11 cellular contexts compared by ENCODE assay signal in the genomic region with DNA sequence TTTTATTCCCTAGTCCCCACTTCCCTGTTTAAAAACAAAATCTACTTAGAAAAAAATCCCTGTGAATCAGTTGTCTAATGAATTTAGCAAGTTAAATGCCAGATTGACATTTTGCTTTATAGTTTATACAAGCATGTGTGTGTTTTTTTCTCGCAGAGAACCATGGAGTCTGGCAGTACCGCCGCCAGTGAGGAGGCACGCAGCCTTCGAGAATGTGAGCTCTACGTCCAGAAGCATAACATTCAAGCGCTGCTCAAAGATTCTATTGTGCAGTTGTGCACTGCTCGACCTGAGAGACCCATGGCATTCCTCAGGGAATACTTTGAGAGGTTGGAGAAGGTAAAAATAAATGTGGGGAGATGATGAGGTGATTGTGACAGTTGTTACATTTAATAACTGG. TPM values are rescaled to one million over a fixed set of nuclear protein-coding genes. Genes with fewer than 3 reads are reported as not detected.
A peak's percentile ranks its signal among the peaks of the same experiment; 100 is the strongest.
DNase-seq lines count a peak whose midpoint lies in the region; ATAC-seq, FAIRE-seq and TF ChIP-seq lines count a peak whose summit lies in the region.
"Had no signal": no experiment of that assay in that cellular context is flagged by ENCODE, and none has a peak within 500 bp of the region (broad histone marks: within the 10 kb centered on the region; RNA-seq: fewer than 3 reads in every experiment).

No MANE protein-coding gene starts in this region.

- peaks cover 57% of the 10 kb centered on the region for H3K36me3 ChIP-seq in HUES6 (ENCODE audit: control insufficient read depth, insufficient read depth, low read length)
- peaks cover 8 to 26% of the 10 kb centered on the region in 2 experiments for H3K36me3 ChIP-seq in GM12878 (ENCODE audit: control insufficient read depth in 2 of 2, insufficient read depth in 2 of 2, low read length in 1 of 2)
- H3K36me3 ChIP-seq in kidney (ENCODE audit: control insufficient read depth in 1 of 2, insufficient read depth in 2 of 2, low read length in 2 of 2): peaks cover 8 to 26% of the 10 kb centered on the region in 2 donors
- peaks cover 0 to 55% (median 39%) of the 10 kb centered on the region in 6 donors for H3K36me3 ChIP-seq in spleen

- H2AFZ ChIP-seq in GM12878 (ENCODE audit: control insufficient read depth, low read depth, low read length): no peak overlapping the region

- 89% methylated on average over 8 of the region's 8 CpGs for WGBS in GM12878 (ENCODE audit: insufficient coverage, insufficient replicate concordance, low lambda C conversion rate, missing lambda C conversion rate)
- WGBS in spleen, 5 donors: 73 to 95% (median 80%) methylated on average over 8 of the region's 8 CpGs

- H4K20me1 ChIP-seq in GM12878 (ENCODE audit: control insufficient read depth, insufficient read depth): 0 out of 2 replicates have a peak, but pooled peaks cover 2% of the 10 kb centered on the region

- in situ Hi-C loops in GM12878 (cut with MboI): no loop called here

- SMC1A ChIA-PET in GM12878 (lab: Charles Lee; ENCODE audit: uncharacterized antibody, unreplicated experiment): interaction anchor here (8.1 kb wide), 1 partner anchor 15 kb away, joined by 97 read pairs; no protein-coding TSS in a partner anchor

- POLR2A ChIA-PET in GM12878 (lab: Charles Lee): interaction anchor here (2.6 kb wide), 1 partner anchor 18 kb away, joined by 10 read pairs; no protein-coding TSS in a partner anchor

- peaks cover 20% of the 10 kb centered on the region for H3K4me1 ChIP-seq in HUES6 (ENCODE audit: control insufficient read depth, insufficient read depth, low read length)
- peaks cover 3% of the 10 kb centered on the region; the same call in 1 of the 2 replicates for H3K4me1 ChIP-seq in GM12878 (ENCODE audit: control insufficient read depth, insufficient read depth, low read length)
- H3K4me1 ChIP-seq in kidney (ENCODE audit: control insufficient read depth in 1 of 2, insufficient read depth in 1 of 2, low read depth in 1 of 2, low read length in 2 of 2): peaks cover 14 to 20% of the 10 kb centered on the region in 2 donors
- H3K4me1 ChIP-seq in spleen: peaks cover 24 to 89% (median 62%) of the 10 kb centered on the region in 6 donors

- no TSS peak for BruUV-seq in GM12878 (replicated peaks; lab: Mats Ljungman, UMichigan)

- H3K4me3 ChIP-seq in HUES6 (ENCODE audit: low read depth, low read length) (peak overlapping the region; percentile 84), GM12878 (peak overlapping the region; percentile 88), kidney (ENCODE audit: low read length in 2 of 2) (peak overlapping the region; percentile 94 to 100), spleen (peak overlapping the region in 4 of 8 donors; percentile 72 to 92 (median 84))

- RAD21 ChIA-PET in GM12878 (lab: Charles Lee; ENCODE audit: unreplicated experiment): interaction anchor here (1.1 to 1.4 kb wide), 2 partner anchors 16 to 58 kb away, joined by 3 read pairs; partner anchors contain the start of gene WIPI1

- peaks cover 57% of the 10 kb centered on the region for H3K79me2 ChIP-seq in GM12878 (ENCODE audit: control insufficient read depth, insufficient read depth, low read length)

- CTCF ChIA-PET in GM12878 (lab: Yijun Ruan, JAX): interaction anchor here (1.5 kb wide), 1 partner anchor 17 kb away, joined by 3 read pairs; no protein-coding TSS in a partner anchor

- H3K4me2 ChIP-seq in GM12878 (ENCODE audit: control insufficient read depth, insufficient read depth): peak overlapping the region; percentile 89

- H3K27me3 ChIP-seq in HUES6 (ENCODE audit: control insufficient read depth, insufficient read depth, low read length) (no peaks in the 10 kb centered on the region), GM12878 (replicated peaks in 1 of 2; ENCODE audit: control insufficient read depth in 2 of 2, insufficient read depth in 2 of 2, low read length in 1 of 2) (no peaks in the 10 kb centered on the region), spleen (replicated peaks in 1 of 7) (no peaks in the 10 kb centered on the region)

- TF ChIP-seq RAD21 in GM12878 (IDR thresholded peaks at IDR 0.05; ENCODE audit: insufficient read depth, low read depth, low read length): no peak

- no peak overlapping the region for H3K27ac ChIP-seq in HUES6 (ENCODE audit: low read depth, low read length)
- peak overlapping the region; percentile 30; the same call in 1 of the 2 replicates for H3K27ac ChIP-seq in GM12878 (ENCODE audit: control insufficient read depth, insufficient read depth)
- H3K27ac ChIP-seq in kidney (ENCODE audit: low read depth in 2 of 2, low read length in 2 of 2): peak overlapping the region; percentile 39 to 50
- H3K27ac ChIP-seq in spleen: peak overlapping the region in 6 of 8 donors; percentile 13 to 100 (median 98)

- intact Hi-C loops in GM12878 (cut with micrococcal nuclease; ENCODE audit: unreplicated experiment) (no loop called here), kidney (cut with DNase I) (no loop called here), spleen (cut with DNase I; ENCODE audit: low total_unique reads) (no loop called here)

- FAIRE-seq in GM12878 (lab: Jason Lieb, UNC) (no peak), kidney (lab: Jason Lieb, UNC) (no peak)
- FAIRE-seq: H1 had no signal

- TF ChIP-seq EP300 in GM12878 (IDR thresholded peaks at IDR 0.05; ENCODE audit: borderline replicate concordance in 1 of 2, control insufficient read depth in 1 of 2, low read depth in 2 of 2, low read length in 2 of 2): no peak

- H3K9me3 ChIP-seq in HUES6 (ENCODE audit: control insufficient read depth, insufficient read depth, low read depth, low read length) (peaks cover 26% of the 10 kb centered on the region), GM12878 (replicated peaks; ENCODE audit: control insufficient read depth, insufficient read depth, low read length) (peaks cover 5% of the 10 kb centered on the region; the same call in 1 of the 3 replicates), kidney (ENCODE audit: control insufficient read depth in 1 of 2, low read length in 2 of 2) (no peaks in the 10 kb centered on the region), spleen (no peaks in the 10 kb centered on the region)

- ATAC-seq in GM12878 (no peak), GM19452 (IDR thresholded peaks at IDR 0.05; ENCODE audit: unreplicated experiment) (no peak)

- no peak for TF ChIP-seq CTCF in GM12878 (IDR thresholded peaks at IDR 0.05 in 2 of 3, conservative IDR thresholded peaks at IDR 0.05 in 1 of 3; ENCODE audit: control insufficient read depth in 2 of 3, extremely low read depth in 1 of 3, insufficient read depth in 1 of 3, low read depth in 3 of 3, low read length in 3 of 3)
- no peak for TF ChIP-seq CTCF in kidney (IDR thresholded peaks at IDR 0.05; ENCODE audit: borderline replicate concordance, extremely low read depth, insufficient read depth)
- no peak for TF ChIP-seq CTCF in spleen (IDR thresholded peaks at IDR 0.05 in 8 of 11, conservative IDR thresholded peaks at IDR 0.05 in 3 of 11)

- TF ChIP-seq POLR2A in GM12878 (IDR thresholded peaks at IDR 0.05; ENCODE audit: low read depth, low read length) (no peak), spleen (IDR thresholded peaks at IDR 0.05) (no peak)

- H3K9ac ChIP-seq in HUES6 (ENCODE audit: low read length): no peak overlapping the region
- H3K9ac ChIP-seq in GM12878 (ENCODE audit: control insufficient read depth, insufficient read depth, low read length): no peak overlapping the region
- peak overlapping the region in 1 of 2 donors; percentile 96 for H3K9ac ChIP-seq in kidney (ENCODE audit: low read length in 2 of 2)

- no peak for DNase-seq in GM12878 (ENCODE audit: low read depth, low spot score)
- no peak for DNase-seq in kidney
- no peak for DNase-seq in spleen
- DNase-seq in cortex of kidney (lab: John Stamatoyannopoulos, UW): no peak
- no peak for DNase-seq in midbrain (lab: John Stamatoyannopoulos, UW)
- DNase-seq in stimulated activated CD4-positive, alpha-beta T cell treated with anti-CD3 and anti-CD28 coated beads, Interleukin-1b, Interleukin-23, amount 100 ng/mL, for 48 hours: no peak
- DNase-seq: activated effector memory CD4-positive, alpha-beta T cell treated with anti-CD3 and anti-CD28 coated beads, Interleukin-2, amount 50 U/mL, for 16 hours; SHP77 treated with DMSO at 0.1 percent for 48 hours had no signal

RNA-seq across cellular contexts. Expression of gene PRKAR1A, which starts 3.0 kb away (rescaled TPM):
- total RNA-seq in GM12878 (2013; cell fraction: nucleolus; rRNA removed): 213 and 214 TPM in 2 replicates
- 91.0 and 130 TPM in 2 replicates for total RNA-seq in GM12878 (2014; rRNA removed)
- 129 and 130 TPM in 2 replicates for total RNA-seq in GM12878 (2014; rRNA removed; fragmentation: Illumina TruSeq; extraction: Trizol)
- 164 and 167 TPM in 2 replicates for total RNA-seq in GM12878 (2021)
- 57.5 TPM for polyA plus RNA-seq in GM12878 (2011; ENCODE audit: low read depth)
- 196 and 292 TPM in 2 replicates for polyA plus RNA-seq in GM12878 (2011; rRNA removed)
- polyA plus RNA-seq in GM12878 (2011; cell fraction: cytosol; rRNA removed): 114 and 138 TPM in 2 replicates
- polyA plus RNA-seq in GM12878 (2011; cell fraction: nucleus; rRNA removed): 115 and 132 TPM in 2 replicates
- polyA plus RNA-seq in GM12878 (2012): 89.6 and 124 TPM in 2 replicates
- polyA plus RNA-seq in GM12878 (2014; fragmentation: Illumina TruSeq; extraction: Trizol): 120 and 143 TPM in 2 replicates
- polyA plus RNA-seq in GM12878 (2014; fragmentation: Nextera tagmentation; extraction: Ambion mirVana): 10 to 100 TPM; 29.1 to 35.6 TPM
- 111 and 112 TPM in 2 replicates for polyA plus RNA-seq in GM12878 (2014; rRNA removed)
- polyA plus RNA-seq in GM12878 (2016; fragmentation: Nextera tagmentation; extraction: Ambion mirVana): 100 to 1,000 TPM; 191 to 200 TPM
- polyA minus RNA-seq in GM12878 (2011; rRNA and poly(A)+ RNA removed): 160 and 210 TPM in 2 replicates
- polyA minus RNA-seq in GM12878 (2011; cell fraction: cytosol; rRNA and poly(A)+ RNA removed): 143 and 148 TPM in 2 replicates
- polyA minus RNA-seq in GM12878 (2011; cell fraction: nucleus; rRNA and poly(A)+ RNA removed): 135 and 198 TPM in 2 replicates
- total RNA-seq in kidney: 340 TPM
- 92.3 TPM for polyA plus RNA-seq in kidney (ENCODE audit: insufficient read depth, low read depth, low replicate concordance)
- 100 to 1,000 TPM; 293 to 392 (median 319) TPM for total RNA-seq in spleen
- 10 to 100 TPM; 36.2 to 72.3 (median 52.9) TPM for polyA plus RNA-seq in spleen

RNA-seq across cellular contexts. Expression of gene WIPI1, which starts 57.9 kb away (rescaled TPM):
- 19.9 and 25.9 TPM in 2 replicates for total RNA-seq in GM12878 (2013; cell fraction: nucleolus; rRNA removed)
- total RNA-seq in GM12878 (2014; rRNA removed) (26.9 and 35.0 TPM in 2 replicates), GM12878 (2014; rRNA removed; fragmentation: Illumina TruSeq; extraction: Trizol) (25.5 and 26.8 TPM in 2 replicates), GM12878 (2021) (23.9 and 24.2 TPM in 2 replicates), kidney (41.2 TPM), spleen (10 to 100 TPM; 23.6 to 38.3 (median 27.8) TPM)
- polyA plus RNA-seq in GM12878 (2011; ENCODE audit: low read depth): 16.3 TPM
- polyA plus RNA-seq in GM12878 (2011; rRNA removed) (11.1 and 11.7 TPM in 2 replicates), GM12878 (2014; fragmentation: Illumina TruSeq; extraction: Trizol) (28.8 and 34.6 TPM in 2 replicates), GM12878 (2014; fragmentation: Nextera tagmentation; extraction: Ambion mirVana) (1 to 10 TPM; 6.5 to 7.1 TPM), GM12878 (2014; rRNA removed) (26.0 and 37.7 TPM in 2 replicates), GM12878 (2016; fragmentation: Nextera tagmentation; extraction: Ambion mirVana) (10 to 100 TPM; 39.1 to 44.5 TPM), kidney (ENCODE audit: insufficient read depth, low read depth, low replicate concordance) (40.9 TPM), spleen (1 to 10 TPM; 7.2 to 9.5 (median 7.7) TPM)
- 12.0 and 13.2 TPM in 2 replicates for polyA plus RNA-seq in GM12878 (2011; cell fraction: cytosol; rRNA removed)
- 10.7 and 12.1 TPM in 2 replicates for polyA plus RNA-seq in GM12878 (2011; cell fraction: nucleus; rRNA removed)
- polyA plus RNA-seq in GM12878 (2012): 21.1 and 24.4 TPM in 2 replicates
- polyA minus RNA-seq in GM12878 (2011; rRNA and poly(A)+ RNA removed): 13.0 and 14.8 TPM in 2 replicates
- 3.6 and 5.4 TPM in 2 replicates for polyA minus RNA-seq in GM12878 (2011; cell fraction: cytosol; rRNA and poly(A)+ RNA removed)
- polyA minus RNA-seq in GM12878 (2011; cell fraction: nucleus; rRNA and poly(A)+ RNA removed): 6.2 and 8.6 TPM in 2 replicates
